Comparison of ENCODE assay signal across 24 cellular contexts in the genomic region with DNA sequence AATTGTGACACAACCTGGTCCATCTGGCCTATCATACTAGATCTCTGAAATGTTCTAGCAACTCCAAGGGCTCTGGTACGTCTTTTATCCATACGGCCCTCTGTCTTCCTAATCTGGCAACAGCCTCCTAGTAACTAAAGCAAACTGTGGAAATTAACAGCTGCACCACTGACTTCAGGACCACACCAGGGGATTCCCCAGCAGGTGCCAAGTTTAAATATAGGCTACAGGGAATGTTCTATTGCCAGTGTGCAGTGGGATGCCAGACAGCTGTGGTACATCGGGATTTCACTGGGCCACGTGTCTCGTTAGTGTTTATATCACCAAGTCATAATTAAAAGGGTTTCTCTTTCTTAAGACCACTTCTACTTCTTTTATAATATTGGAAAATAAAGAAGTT.
DNase-seq lines count a peak whose midpoint lies in the region; FAIRE-seq lines count a peak whose summit lies in the region.
"Had no signal": no experiment of that assay in that cellular context is flagged by ENCODE, and none has a peak within 500 bp of the region (broad histone marks: within the 10 kb centered on the region; RNA-seq: fewer than 3 reads in every experiment).

No MANE protein-coding gene starts in this region.

- no peak overlapping the region for H3K4me3 ChIP-seq in skeletal muscle cell (ENCODE audit: low read depth, low read length)
- H3K4me3 ChIP-seq: coronary artery, skin epidermis, testis had no signal

- DNase-seq in DMS 273 (lab: John Stamatoyannopoulos, UW; ENCODE audit: unreplicated experiment) (peak; percentile 35), DMS 273 treated with DMSO at 0.1 percent for 48 hours (lab: John Stamatoyannopoulos, UW) (no peak), NCI-H2081 treated with DMSO at 0.1 percent for 48 hours (lab: John Stamatoyannopoulos, UW) (peak; percentile 78), glomerular visceral epithelial cell (ENCODE audit: extremely low spot score) (peak; percentile 12), skeletal muscle cell (ENCODE audit: low read depth) (peak; percentile 42), urothelium cell line (ENCODE audit: low spot score) (no peak)
- DNase-seq in activated CD8-positive, alpha-beta memory T cell treated with anti-CD3 and anti-CD28 coated beads for 24 hours, result no peak
- DNase-seq in stimulated activated CD4-positive, alpha-beta T cell treated with anti-CD3 and anti-CD28 coated beads, Interleukin-4, amount 100 ng/mL, for 4 hours, result no peak
- DNase-seq: activated CD4-positive, CD25-positive, alpha-beta regulatory T cell treated with anti-CD3 and anti-CD28 coated beads, Interleukin-2, amount 50 U/mL, for 72 hours; activated CD8-positive, alpha-beta T cell treated with anti-CD3 and anti-CD28 coated beads, Interleukin-2, amount 10 ng/mL, durations not matched to agents 7 days and 5 days; activated T-cell treated with anti-CD3 and anti-CD28 coated beads, Interleukin-2, amount 50 U/mL, for 1 hour; AML-193; brain microvascular endothelial cell; EL; NCI-H1694; NCI-H2227 treated with DMSO at 0.1 percent for 48 hours; NCI-H82; PC-3; posterior cingulate gyrus; stimulated activated naive B cell treated with anti-CD40 and anti-IgM and Interleukin-4, amounts not matched to agents 10 μg/mL and 1 μg/mL and 100 μg/mL, for 72 hours; T-cell; testis had no signal

- no peak for FAIRE-seq in urothelium cell line (lab: Jason Lieb, UNC)

Comparison
In these comparisons a context has a peak if more than half of its experiments do, and no peak if none do; other contexts are left out.
1. DNase-seq: peak in DMS 273 (single experiment), NCI-H2081 treated with DMSO at 0.1 percent for 48 hours (single experiment), glomerular visceral epithelial cell (single experiment) and skeletal muscle cell (single experiment); none in DMS 273 treated with DMSO at 0.1 percent for 48 hours (single experiment), urothelium cell line (single experiment), activated CD8-positive, alpha-beta memory T cell treated with anti-CD3 and anti-CD28 coated beads for 24 hours (single experiment) and stimulated activated CD4-positive, alpha-beta T cell treated with anti-CD3 and anti-CD28 coated beads, Interleukin-4, amount 100 ng/mL, for 4 hours (0 of 2).